Comparison of ENCODE assay signal across 34 cellular contexts in genomic region chr22:44999231-44999630, GRCh38. TPM values are rescaled to one million over a fixed set of nuclear protein-coding genes. Genes with fewer than 3 reads are reported as not detected.
"Had no signal": no experiment of that assay in that cellular context is flagged by ENCODE, and none has a peak within 500 bp of the region (broad histone marks: within the 10 kb centered on the region; RNA-seq: fewer than 3 reads in every experiment).

No MANE protein-coding gene starts in this region.

- H3K9ac ChIP-seq: parathyroid adenoma had no signal

- H3K9me3 Mint-ChIP-seq: activated CD4-positive, alpha-beta memory T cell treated with anti-CD3 and anti-CD28 coated beads for 36 hours; activated CD4-positive, alpha-beta T cell treated with anti-CD3 and anti-CD28 coated beads, Interleukin-2, amount 10 ng/mL, durations not matched to agents 24 days and 14 days; activated T-cell treated with anti-CD3 and anti-CD28 coated beads, Interleukin-2, amount 50 U/mL, for 24 hours; effector memory CD8-positive, alpha-beta T cell; immature natural killer cell; nephron; stimulated activated naive CD8-positive, alpha-beta T cell treated with anti-CD3 and anti-CD28 coated beads, Interleukin-15, amount 100 ng/mL, for 72 hours had no signal

- H3K27ac ChIP-seq: body of pancreas, coronary artery, gastroesophageal sphincter, parathyroid adenoma, psoas muscle, sigmoid colon, upper lobe of left lung, vagina had no signal

- H3K27me3 ChIP-seq: body of pancreas, upper lobe of left lung, vagina had no signal

- DNase-seq: activated CD4-positive, alpha-beta memory T cell treated with anti-CD3 and anti-CD28 coated beads for 36 hours; activated CD4-positive, alpha-beta T cell treated with anti-CD3 and anti-CD28 coated beads, Interleukin-2, amount 10 ng/mL, durations not matched to agents 24 days and 14 days; activated CD4-positive, CD25-positive, alpha-beta regulatory T cell treated with anti-CD3 and anti-CD28 coated beads, Interleukin-2, amount 50 U/mL, for 72 hours; activated CD8-positive, alpha-beta memory T cell treated with anti-CD3 and anti-CD28 coated beads, Interleukin-2, amount 50 U/mL, for 48 hours; activated gamma-delta T cell; activated T-cell treated with anti-CD3 and anti-CD28 coated beads, Interleukin-2, amount 50 U/mL, for 24 hours; anterior cingulate cortex; body of pancreas; effector memory CD8-positive, alpha-beta T cell; head of caudate nucleus; hippocampal formation; immature natural killer cell; kidney; left colon; mammary epithelial cell; psoas muscle; sigmoid colon; small intestine; stimulated activated CD4-positive, alpha-beta T cell treated with anti-CD3 and anti-CD28 coated beads, Interleukin-4, amount 100 ng/mL, for 4 hours; stimulated activated CD8-positive, alpha-beta memory T cell treated with anti-CD3 and anti-CD28 coated beads, Interleukin-4, amount 100 ng/mL, for 48 hours; stimulated activated naive CD8-positive, alpha-beta T cell treated with anti-CD3 and anti-CD28 coated beads, Interleukin-15, amount 100 ng/mL, for 72 hours; substantia nigra; upper lobe of left lung had no signal

- H2AFZ ChIP-seq: parathyroid adenoma had no signal

- H3K4me1 ChIP-seq: body of pancreas, gastroesophageal sphincter, parathyroid adenoma, psoas muscle, sigmoid colon, upper lobe of left lung had no signal

- H3K9me3 ChIP-seq: body of pancreas, gastroesophageal sphincter, psoas muscle, sigmoid colon, upper lobe of left lung, vagina had no signal

- H3K4me3 Mint-ChIP-seq: activated CD4-positive, alpha-beta memory T cell treated with anti-CD3 and anti-CD28 coated beads for 36 hours; activated CD4-positive, alpha-beta T cell treated with anti-CD3 and anti-CD28 coated beads, Interleukin-2, amount 10 ng/mL, durations not matched to agents 24 days and 14 days; activated naive CD8-positive, alpha-beta T cell; activated T-cell treated with anti-CD3 and anti-CD28 coated beads, Interleukin-2, amount 50 U/mL, for 24 hours; effector memory CD8-positive, alpha-beta T cell; immature natural killer cell; nephron; stimulated activated memory B cell treated with anti-CD40 and anti-IgM and Interleukin-4, amounts not matched to agents 10 μg/mL and 1 μg/mL and 100 μg/mL, for 72 hours; stimulated activated naive CD8-positive, alpha-beta T cell treated with anti-CD3 and anti-CD28 coated beads, Interleukin-15, amount 100 ng/mL, for 72 hours had no signal

- H3K4me1 Mint-ChIP-seq: activated CD4-positive, alpha-beta T cell treated with anti-CD3 and anti-CD28 coated beads, Interleukin-2, amount 10 ng/mL, durations not matched to agents 24 days and 14 days; immature natural killer cell; stimulated activated memory B cell treated with anti-CD40 and anti-IgM and Interleukin-4, amounts not matched to agents 10 μg/mL and 1 μg/mL and 100 μg/mL, for 72 hours; stimulated activated naive CD8-positive, alpha-beta T cell treated with anti-CD3 and anti-CD28 coated beads, Interleukin-15, amount 100 ng/mL, for 72 hours had no signal

- H3K4me3 ChIP-seq: body of pancreas, coronary artery, gastroesophageal sphincter, psoas muscle, sigmoid colon, upper lobe of left lung, vagina had no signal

- ATAC-seq: body of pancreas; effector memory CD8-positive, alpha-beta T cell; gastroesophageal sphincter; left colon; psoas muscle; stimulated activated memory B cell treated with anti-CD40 and anti-IgM and Interleukin-4, amounts not matched to agents 10 μg/mL and 1 μg/mL and 100 μg/mL, for 72 hours; stimulated activated naive CD8-positive, alpha-beta T cell treated with anti-CD3 and anti-CD28 coated beads, Interleukin-15, amount 100 ng/mL, for 72 hours had no signal

- H3K27ac Mint-ChIP-seq: activated CD4-positive, alpha-beta memory T cell treated with anti-CD3 and anti-CD28 coated beads for 36 hours; activated CD4-positive, alpha-beta T cell treated with anti-CD3 and anti-CD28 coated beads, Interleukin-2, amount 10 ng/mL, durations not matched to agents 24 days and 14 days; activated naive CD8-positive, alpha-beta T cell; activated T-cell treated with anti-CD3 and anti-CD28 coated beads, Interleukin-2, amount 50 U/mL, for 24 hours; effector memory CD8-positive, alpha-beta T cell; immature natural killer cell; nephron; stimulated activated memory B cell treated with anti-CD40 and anti-IgM and Interleukin-4, amounts not matched to agents 10 μg/mL and 1 μg/mL and 100 μg/mL, for 72 hours had no signal

- H3K36me3 Mint-ChIP-seq: activated CD4-positive, alpha-beta memory T cell treated with anti-CD3 and anti-CD28 coated beads for 36 hours; activated naive CD8-positive, alpha-beta T cell; immature natural killer cell; stimulated activated memory B cell treated with anti-CD40 and anti-IgM and Interleukin-4, amounts not matched to agents 10 μg/mL and 1 μg/mL and 100 μg/mL, for 72 hours had no signal

- H3K36me3 ChIP-seq: gastroesophageal sphincter, sigmoid colon, upper lobe of left lung, vagina had no signal

RNA-seq across cellular contexts. Expression of gene PHF21B, which starts 10.6 kb away (rescaled TPM):
- total RNA-seq: activated CD4-positive, alpha-beta memory T cell treated with anti-CD3 and anti-CD28 coated beads for 36 hours; endothelial cell of umbilical vein; fibroblast of villous mesenchyme; liver had no signal
- polyA plus RNA-seq: endothelial cell of umbilical vein, fibroblast of lung, immature natural killer cell, liver, mammary epithelial cell had no signal
